ENCODE assay signal across 19 cellular contexts in the genomic region with DNA sequence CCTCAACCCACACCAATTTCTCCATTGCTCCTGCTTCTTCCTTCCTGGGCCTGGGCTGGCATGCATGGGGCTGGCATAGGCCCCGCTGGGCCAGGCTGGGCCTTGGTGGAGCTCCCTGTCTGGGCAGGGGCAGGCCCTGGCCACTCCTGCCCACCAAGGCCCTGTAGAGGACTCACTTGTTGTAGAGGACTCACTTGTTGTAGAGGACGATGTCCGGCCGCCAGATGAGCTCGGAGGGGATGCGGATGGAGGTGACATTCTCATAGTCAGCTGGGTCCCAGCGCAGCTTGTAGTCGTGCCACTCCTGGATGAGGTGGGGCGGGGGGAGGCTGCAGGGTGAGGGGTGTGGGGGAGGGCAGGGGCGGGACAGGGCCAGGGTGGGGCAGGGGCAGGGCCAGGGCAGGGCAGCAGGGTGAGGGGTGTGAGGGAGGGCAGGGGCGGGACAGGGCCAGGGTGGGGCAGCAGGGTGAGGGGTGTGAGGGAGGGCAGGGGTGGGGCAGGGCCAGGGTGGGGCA. TPM values are rescaled to one million over a fixed set of nuclear protein-coding genes. Genes with fewer than 3 reads are reported as not detected.
A peak's percentile ranks its signal among the peaks of the same experiment; 100 is the strongest.
DNase-seq lines count a peak whose midpoint lies in the region; ATAC-seq and TF ChIP-seq lines count a peak whose summit lies in the region.
"Had no signal": no experiment of that assay in that cellular context is flagged by ENCODE, and none has a peak within 500 bp of the region (broad histone marks: within the 10 kb centered on the region; RNA-seq: fewer than 3 reads in every experiment).

No MANE protein-coding gene starts in this region.

- H3K4me3 Mint-ChIP-seq in glutamatergic neuron (ENCODE audit: unreplicated experiment): no peak overlapping the region
- H3K4me3 Mint-ChIP-seq: CD4-positive, alpha-beta memory T cell; GM23338; H9 had no signal

- peaks cover 7% of the 10 kb centered on the region for H3K9me3 Mint-ChIP-seq in glutamatergic neuron (ENCODE audit: unreplicated experiment)

- H3K27ac ChIP-seq in right cardiac atrium (ENCODE audit: low read length): no peak overlapping the region
- H3K27ac ChIP-seq in neuronal stem cell (replicated peaks; ENCODE audit: low read length): no peak overlapping the region
- H3K27ac ChIP-seq in RWPE1: no peak overlapping the region

- H3K27me3 Mint-ChIP-seq in glutamatergic neuron (ENCODE audit: unreplicated experiment): peaks cover 10% of the 10 kb centered on the region

- no peak overlapping the region for H3K18ac ChIP-seq in neuronal stem cell (ENCODE audit: low read length)

- no peak overlapping the region for H4K91ac ChIP-seq in neuronal stem cell (ENCODE audit: low read depth, low read length, poor library complexity)

- H3K4me1 ChIP-seq in right cardiac atrium (ENCODE audit: control insufficient read depth, insufficient read depth, low read length) (no peaks in the 10 kb centered on the region), neuronal stem cell (ENCODE audit: control insufficient read depth in 2 of 2, insufficient read depth in 1 of 2, low read depth in 1 of 2, low read length in 2 of 2) (peaks cover 6 to 12% of the 10 kb centered on the region in 2 donors)

- POLR2A ChIA-PET in RWPE1 (lab: Yijun Ruan, JAX; ENCODE audit: low non-redundant PET): no interaction called here

- DNase-seq in right cardiac atrium (peak in 2 of 3 donors; percentile 21 to 43), cardiac septum (ENCODE audit: low spot score) (no peak), glutamatergic neuron (peak; percentile 21), neuronal stem cell (ENCODE audit: low spot score) (no peak), OCI-M2 (lab: John Stamatoyannopoulos, UW; ENCODE audit: unreplicated experiment) (no peak), RWPE1 (ENCODE audit: low spot score) (no peak)
- DNase-seq: C1 segment of cervical spinal cord; Calu3; CD4-positive, alpha-beta memory T cell; COR-L47; DMS53; DMS79 treated with DMSO at 0.1 percent for 48 hours; GF-D8; H9 had no signal

- intact Hi-C loops in right cardiac atrium (cut with DNase I): no loop called here
- intact Hi-C loops in cardiac septum (cut with DNase I): no loop called here

- peak overlapping the region; percentile 25 for H3K14ac ChIP-seq in neuronal stem cell (ENCODE audit: low read length)

- CTCF ChIA-PET in RWPE1 (lab: Yijun Ruan, JAX): interaction anchor here (1.3 kb wide), 1 partner anchor 47 kb away, joined by 4 read pairs; no protein-coding TSS in a partner anchor

- no peak for TF ChIP-seq CTCF in glutamatergic neuron (IDR thresholded peaks at IDR 0.05; ENCODE audit: partially characterized antibody, unreplicated experiment)
- TF ChIP-seq CTCF in RWPE1 (conservative IDR thresholded peaks at IDR 0.05; ENCODE audit: low read depth): no peak

- no peak overlapping the region for H2BK15ac ChIP-seq in neuronal stem cell (ENCODE audit: low read length)

- H2AFZ ChIP-seq in neuronal stem cell (ENCODE audit: low read length): no peak overlapping the region
- H2AFZ ChIP-seq: GM23338 had no signal

- no peak overlapping the region for H3K9ac ChIP-seq in neuronal stem cell (ENCODE audit: low read depth, low read length, poor library complexity)

- H3K9me3 ChIP-seq in right cardiac atrium (ENCODE audit: control insufficient read depth, low read length) (no peaks in the 10 kb centered on the region), neuronal stem cell (replicated peaks in 1 of 2; ENCODE audit: control insufficient read depth in 2 of 2, insufficient read depth in 1 of 2, low read depth in 1 of 2, low read length in 2 of 2) (peaks cover 1 to 2% of the 10 kb centered on the region in 2 donors)

- H3K36me3 Mint-ChIP-seq in glutamatergic neuron (ENCODE audit: unreplicated experiment): peaks cover 1% of the 10 kb centered on the region
- H3K36me3 Mint-ChIP-seq: CD4-positive, alpha-beta memory T cell had no signal

- 91% methylated on average over 11 of the region's 11 CpGs for WGBS in right cardiac atrium
- no CpG with 5 or more reads among the region's 11 CpGs for WGBS in neuronal stem cell (ENCODE audit: extremely low coverage in 2 of 2, insufficient read length in 2 of 2, insufficient replicate concordance in 1 of 2), 2 donors

- H3K4me3 ChIP-seq in right cardiac atrium (ENCODE audit: low read length): no peak overlapping the region
- H3K4me3 ChIP-seq in neuronal stem cell (ENCODE audit: low read length in 2 of 2): no peak overlapping the region
- H3K4me3 ChIP-seq: GM23338 had no signal

- ATAC-seq in right cardiac atrium: no peak
- ATAC-seq: GM23338, HCT116 had no signal

- no peak overlapping the region for H4K8ac ChIP-seq in neuronal stem cell (ENCODE audit: low read depth, low read length)

- H2BK120ac ChIP-seq in neuronal stem cell (ENCODE audit: low read depth, low read length): no peak overlapping the region

- H3K23ac ChIP-seq in neuronal stem cell (ENCODE audit: low read depth, low read length, poor library complexity): no peak overlapping the region

- H3K4ac ChIP-seq in neuronal stem cell (ENCODE audit: low read length): no peak overlapping the region

- no peak overlapping the region for H3K4me2 ChIP-seq in neuronal stem cell (ENCODE audit: insufficient read depth, low read length, poor library complexity, severe bottlenecking)
- H3K4me2 ChIP-seq: GM23338 had no signal

- no peaks in the 10 kb centered on the region for H3K36me3 ChIP-seq in neuronal stem cell (replicated peaks in 1 of 2; ENCODE audit: control insufficient read depth in 2 of 2, insufficient read depth in 2 of 2, low read length in 2 of 2)

- peaks cover 3% of the 10 kb centered on the region for H3K79me1 ChIP-seq in neuronal stem cell (ENCODE audit: low read depth, low read length)

- peak overlapping the region; percentile 3 for H3K27ac Mint-ChIP-seq in glutamatergic neuron (ENCODE audit: unreplicated experiment)
- H3K27ac Mint-ChIP-seq: CD4-positive, alpha-beta memory T cell; GM23338 had no signal

- peaks cover 11% of the 10 kb centered on the region for H3K4me1 Mint-ChIP-seq in glutamatergic neuron (ENCODE audit: low read depth, unreplicated experiment)
- H3K4me1 Mint-ChIP-seq: CD4-positive, alpha-beta memory T cell had no signal

- H2BK12ac ChIP-seq in neuronal stem cell (ENCODE audit: low read length): no peak overlapping the region

- H2AK5ac ChIP-seq in neuronal stem cell (ENCODE audit: low read depth, low read length): peak overlapping the region; percentile 32

- no peaks in the 10 kb centered on the region for H3K27me3 ChIP-seq in right cardiac atrium (ENCODE audit: control insufficient read depth, insufficient read depth)
- peaks cover 0 to 36% (median 17%) of the 10 kb centered on the region in 3 experiments for H3K27me3 ChIP-seq in neuronal stem cell (ENCODE audit: control insufficient read depth in 3 of 3, insufficient read depth in 3 of 3, low read depth in 1 of 3, low read length in 3 of 3)

- H2BK5ac ChIP-seq in neuronal stem cell (ENCODE audit: low read length): no peak overlapping the region

RNA-seq across cellular contexts. Expression of gene CHRNA4, which starts 5.3 kb away (rescaled TPM):
- under 1 TPM in 3 of 4 donors, not detected in 1; 0.17 to 0.54 (median 0.38) TPM for total RNA-seq in right cardiac atrium
- polyA plus RNA-seq in right cardiac atrium: 0.02 TPM
- total RNA-seq in cardiac septum: 0.16 TPM
- 165 TPM for total RNA-seq in glutamatergic neuron (ENCODE audit: unreplicated experiment)
- polyA plus RNA-seq in neuronal stem cell (2013, experiment 1 of 2): 0.29 TPM
- polyA plus RNA-seq in neuronal stem cell (2013, experiment 2 of 2): 0.19 TPM
- total RNA-seq: Calu3; CD4-positive, alpha-beta memory T cell; Daoy; H4 had no signal
- polyA plus RNA-seq: BJ; CD4-positive, alpha-beta memory T cell had no signal

Comparison
In these comparisons a context has a peak if more than half of its experiments do, and no peak if none do; other contexts are left out.
1. DNase-seq: peak in right cardiac atrium (2 of 3) and glutamatergic neuron (single experiment); none in cardiac septum (single experiment), neuronal stem cell (single experiment), OCI-M2 (single experiment) and RWPE1 (single experiment).
2. RNA of gene CHRNA4, which starts 5.3 kb away (total RNA-seq): 165 TPM in glutamatergic neuron (single experiment); 0.17 to 0.54 TPM in right cardiac atrium and 0.16 TPM in cardiac septum (single experiment); every median in the first group is over 100 times any median in the second.